12 cellular contexts compared by ENCODE assay signal in genomic region chr13:23852351-23852750, GRCh38. TPM values are rescaled to one million over a fixed set of nuclear protein-coding genes. Genes with fewer than 3 reads are reported as not detected.
"Had no signal": no experiment of that assay in that cellular context is flagged by ENCODE, and none has a peak within 500 bp of the region (broad histone marks: within the 10 kb centered on the region; RNA-seq: fewer than 3 reads in every experiment).

No MANE protein-coding gene starts in this region.

- DNase-seq: activated CD4-positive, alpha-beta T cell treated with anti-CD3 and anti-CD28 coated beads, Interleukin-2, amount 50 U/mL, for 4 hours; activated T-cell treated with anti-CD3 and anti-CD28 coated beads, Interleukin-2, amount 50 U/mL, for 1 hour; dermis blood vessel endothelial cell; endodermal cell; hippocampal formation; mucosa of descending colon; naive thymus-derived CD8-positive, alpha-beta T cell; small intestine had no signal

- ATAC-seq: activated CD4-positive, CD25-positive, alpha-beta regulatory T cell treated with anti-CD3 and anti-CD28 coated beads, Interleukin-2, amount 50 U/mL, for 24 hours; mucosa of descending colon; naive thymus-derived CD8-positive, alpha-beta T cell had no signal

RNA-seq across cellular contexts. Expression of gene C1QTNF9B, which starts 45.0 kb away (rescaled TPM):
- total RNA-seq: activated naive CD4-positive, alpha-beta T cell treated with anti-CD3 and anti-CD28 coated beads, Interleukin-2, amount 50 U/mL, for 72 hours; cerebellum; dermis blood vessel endothelial cell; endodermal cell; naive thymus-derived CD8-positive, alpha-beta T cell; posterior vena cava had no signal
